Comparison of ENCODE assay signal across 8 cellular contexts in the genomic region with DNA sequence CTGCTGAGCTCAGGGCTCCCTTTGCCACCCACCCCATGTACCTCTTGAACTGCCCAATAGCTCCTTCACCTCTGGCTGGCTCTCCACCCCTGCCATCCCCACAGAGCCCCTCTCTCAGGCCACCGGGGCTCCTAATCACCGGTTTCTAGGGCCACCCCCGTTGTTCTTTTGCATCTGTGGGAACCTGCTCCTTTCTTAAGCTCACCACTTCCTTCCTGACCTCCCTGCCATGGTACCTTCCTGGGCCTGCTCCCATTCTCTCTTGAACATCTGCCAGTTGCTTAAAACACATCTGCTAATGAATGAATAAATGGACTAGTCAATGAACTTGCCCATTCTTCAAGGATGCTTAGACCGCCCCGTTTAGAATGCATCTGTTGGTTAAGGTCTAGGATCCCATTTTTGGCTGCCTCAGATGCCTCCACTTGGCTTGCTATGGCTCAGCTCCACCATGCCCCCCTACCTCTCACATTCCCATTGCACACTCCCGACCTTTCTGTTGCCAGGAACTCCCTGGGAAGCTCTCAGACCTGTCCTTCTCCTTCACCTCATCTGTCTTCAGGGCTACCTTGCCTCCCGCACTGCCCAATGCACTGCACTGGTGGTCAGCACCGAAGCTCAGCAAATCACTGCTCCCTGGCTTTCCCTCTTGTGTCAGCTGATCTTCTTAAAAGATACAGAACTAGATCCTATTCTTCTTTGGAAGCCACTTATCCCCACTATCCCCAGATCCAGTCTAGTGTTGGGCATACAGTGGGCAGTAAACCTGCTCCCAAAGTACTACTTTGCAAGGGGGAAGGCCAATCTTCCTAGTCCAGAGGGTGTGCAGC. TPM values are rescaled to one million over a fixed set of nuclear protein-coding genes. Genes with fewer than 3 reads are reported as not detected.
A peak's percentile ranks its signal among the peaks of the same experiment; 100 is the strongest.
DNase-seq lines count a peak whose midpoint lies in the region; ATAC-seq and TF ChIP-seq lines count a peak whose summit lies in the region.

No MANE protein-coding gene starts in this region.

- H3K4me3 ChIP-seq in AG04450 (ENCODE audit: low read depth, low read length) (no peak overlapping the region), HUES6 (ENCODE audit: low read depth, low read length) (peak overlapping the region; percentile 30)
- peak overlapping the region; percentile 55 for H3K4me3 ChIP-seq in naive thymus-derived CD4-positive, alpha-beta T cell (ENCODE audit: low read length)

- CTCF ChIA-PET in AG04450 (lab: Charles Lee), result interaction anchor here (0.7 to 4.7 kb wide), 9 partner anchors 9 to 152 kb away, joined by 3 to 38 read pairs (median 5); a partner anchor contains a TSS
- CTCF ChIA-PET in naive thymus-derived CD4-positive, alpha-beta T cell (lab: Charles Lee), result interaction anchor here (0.9 kb wide), 1 partner anchor 57 kb away, joined by 3 read pairs; no protein-coding TSS in a partner anchor

- H3K9me3 Mint-ChIP-seq in central memory CD8-positive, alpha-beta T cell, result no peaks in the 10 kb centered on the region
- H3K9me3 Mint-ChIP-seq in naive thymus-derived CD4-positive, alpha-beta T cell, result no peaks in the 10 kb centered on the region

- H3K27me3 ChIP-seq in AG04450 (ENCODE audit: control insufficient read depth, insufficient read depth, low read length), result no peaks in the 10 kb centered on the region
- no peaks in the 10 kb centered on the region for H3K27me3 ChIP-seq in HUES6 (ENCODE audit: control insufficient read depth, insufficient read depth, low read length)
- no peaks in the 10 kb centered on the region for H3K27me3 ChIP-seq in naive thymus-derived CD4-positive, alpha-beta T cell (ENCODE audit: control insufficient read depth in 2 of 2, insufficient read depth in 2 of 2, low read length in 2 of 2)

- H3K9ac ChIP-seq in HUES6 (ENCODE audit: low read length), result peak overlapping the region; percentile 62

- no peaks in the 10 kb centered on the region for H3K27me3 Mint-ChIP-seq in central memory CD8-positive, alpha-beta T cell
- H3K27me3 Mint-ChIP-seq in naive thymus-derived CD4-positive, alpha-beta T cell, result peaks cover 0 to 30% (median 0%) of the 10 kb centered on the region in 5 donors

- H3K36me3 Mint-ChIP-seq in central memory CD8-positive, alpha-beta T cell (ENCODE audit: insufficient read depth), result no peaks in the 10 kb centered on the region
- no peaks in the 10 kb centered on the region for H3K36me3 Mint-ChIP-seq in naive thymus-derived CD4-positive, alpha-beta T cell

- POLR2A ChIA-PET in AG04450 (lab: Yijun Ruan, JAX), result interaction anchor here (1.0 to 5.8 kb wide), 16 partner anchors 8 to 120 kb away, joined by 3 to 90 read pairs (median 16); a partner anchor contains a TSS
- POLR2A ChIA-PET in naive thymus-derived CD4-positive, alpha-beta T cell (lab: Charles Lee), result no interaction called here

- intact Hi-C loops in naive thymus-derived CD4-positive, alpha-beta T cell (cut with micrococcal nuclease), result loop anchor here in 1 of 2 donors (2.0 kb wide), 1 partner anchor 110 kb away; no protein-coding TSS in a partner anchor

- H3K27ac Mint-ChIP-seq in central memory CD8-positive, alpha-beta T cell (ENCODE audit: low read depth), result peak overlapping the region; percentile 0
- peak overlapping the region in 7 of 9 donors; percentile 4 to 84 (median 33) for H3K27ac Mint-ChIP-seq in naive thymus-derived CD4-positive, alpha-beta T cell

- peaks cover 95% of the 10 kb centered on the region for H3K36me3 ChIP-seq in HUES6 (ENCODE audit: control insufficient read depth, insufficient read depth, low read length)
- no peaks in the 10 kb centered on the region for H3K36me3 ChIP-seq in naive thymus-derived CD4-positive, alpha-beta T cell (ENCODE audit: control insufficient read depth in 2 of 3, insufficient read depth in 3 of 3, low read length in 3 of 3)

- DNase-seq in AG04450 (ENCODE audit: low read depth, low spot score) (no peak), NCI-H510A (lab: John Stamatoyannopoulos, UW) (no peak), hepatic stellate cell (ENCODE audit: low spot score) (no peak), SW480 (ENCODE audit: low spot score) (no peak)
- no peak for DNase-seq in central memory CD8-positive, alpha-beta T cell (ENCODE audit: low spot score in 2 of 2)
- DNase-seq in naive thymus-derived CD4-positive, alpha-beta T cell, result peak in 1 of 9 donors; percentile 12

- peaks cover 76% of the 10 kb centered on the region for H3K4me1 ChIP-seq in HUES6 (ENCODE audit: control insufficient read depth, insufficient read depth, low read length)
- peaks cover 19 to 21% of the 10 kb centered on the region in 2 donors for H3K4me1 ChIP-seq in naive thymus-derived CD4-positive, alpha-beta T cell (ENCODE audit: control insufficient read depth in 2 of 2, insufficient read depth in 2 of 2, low read length in 2 of 2)

- peak overlapping the region; percentile 77 for H3K27ac ChIP-seq in AG04450 (ENCODE audit: low read depth, low read length)
- H3K27ac ChIP-seq in HUES6 (ENCODE audit: low read depth, low read length), result peak overlapping the region; percentile 96
- no peak overlapping the region for H3K27ac ChIP-seq in naive thymus-derived CD4-positive, alpha-beta T cell (ENCODE audit: low read depth, low read length)

- H3K4me3 Mint-ChIP-seq in central memory CD8-positive, alpha-beta T cell, result peak overlapping the region; percentile 75
- H3K4me3 Mint-ChIP-seq in naive thymus-derived CD4-positive, alpha-beta T cell, result peak overlapping the region; percentile 52 to 91 (median 83)

- H3K9me3 ChIP-seq in AG04450 (ENCODE audit: control insufficient read depth, insufficient read depth, low read length), result no peaks in the 10 kb centered on the region; the same call in 1 of the 2 replicates
- no peaks in the 10 kb centered on the region for H3K9me3 ChIP-seq in HUES6 (ENCODE audit: control insufficient read depth, insufficient read depth, low read depth, low read length)
- no peaks in the 10 kb centered on the region for H3K9me3 ChIP-seq in naive thymus-derived CD4-positive, alpha-beta T cell (ENCODE audit: control insufficient read depth in 2 of 3, low read length in 3 of 3)

- peaks cover 28% of the 10 kb centered on the region for H3K4me1 Mint-ChIP-seq in central memory CD8-positive, alpha-beta T cell
- peaks cover 13 to 33% (median 27%) of the 10 kb centered on the region in 7 donors for H3K4me1 Mint-ChIP-seq in naive thymus-derived CD4-positive, alpha-beta T cell

- ATAC-seq in central memory CD8-positive, alpha-beta T cell (replicated peaks; ENCODE audit: extremely low read depth, poor library complexity, severe bottlenecking), result no peak
- no peak for ATAC-seq in naive thymus-derived CD4-positive, alpha-beta T cell
- ATAC-seq in GM21528 (IDR thresholded peaks at IDR 0.05; ENCODE audit: low FRiP score, unreplicated experiment), result no peak

- no peak for TF ChIP-seq CTCF in AG04450 (IDR thresholded peaks at IDR 0.05; ENCODE audit: low read depth, low read length)

RNA-seq across cellular contexts. Expression of a gene that starts 9.1 kb away (rescaled TPM):
- polyA plus RNA-seq in AG04450 (2011; rRNA removed), result 74.5 and 78.9 TPM in 2 replicates
- 111 and 136 TPM in 2 replicates for polyA minus RNA-seq in AG04450 (2011; rRNA and poly(A)+ RNA removed)
- not detected for total RNA-seq in naive thymus-derived CD4-positive, alpha-beta T cell
- under 1 TPM in 1 of 2 donors, not detected in 1; 0.10 TPM for polyA plus RNA-seq in naive thymus-derived CD4-positive, alpha-beta T cell

Comparison
In these comparisons a context has a peak if more than half of its experiments do, and no peak if none do; other contexts are left out.
1. RNA of a gene that starts 9.1 kb away (polyA plus RNA-seq): 74.5 to 78.9 TPM in AG04450; 0.10 TPM in naive thymus-derived CD4-positive, alpha-beta T cell; every median in the first group is over 10 times any median in the second.